8 cellular contexts compared by ENCODE assay signal in the genomic region with DNA sequence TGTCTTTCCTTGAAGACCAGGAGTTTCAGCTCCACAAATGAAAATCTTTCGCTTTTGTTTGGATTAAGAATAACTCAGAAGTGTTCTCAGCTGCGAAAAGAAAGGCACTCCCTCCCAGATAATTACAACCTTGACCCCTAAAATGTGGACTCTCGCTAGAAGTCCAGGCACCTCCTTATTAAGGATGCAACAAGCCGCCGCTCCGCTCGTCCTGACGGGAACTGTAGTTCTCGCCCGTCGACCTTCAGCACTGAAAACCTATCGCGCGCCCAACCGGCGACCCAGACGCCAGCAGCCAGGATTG. TPM values are rescaled to one million over a fixed set of nuclear protein-coding genes. Genes with fewer than 3 reads are reported as not detected.
DNase-seq lines count a peak whose midpoint lies in the region; ATAC-seq and TF ChIP-seq lines count a peak whose summit lies in the region.

No MANE protein-coding gene starts in this region.

- no peaks in the 10 kb centered on the region for H3K9me3 ChIP-seq in duodenal mucosa (ENCODE audit: control insufficient read depth in 1 of 2, low read length in 2 of 2)
- H3K9me3 ChIP-seq in muscle layer of colon (ENCODE audit: low read length): no peaks in the 10 kb centered on the region

- H3K27me3 ChIP-seq in duodenal mucosa (ENCODE audit: control insufficient read depth in 1 of 2, insufficient read depth in 2 of 2, low read length in 2 of 2): no peaks in the 10 kb centered on the region
- no peaks in the 10 kb centered on the region for H3K27me3 ChIP-seq in muscle layer of colon (ENCODE audit: control insufficient read depth in 1 of 2, insufficient read depth in 2 of 2, low read length in 2 of 2)

- ATAC-seq in HG02610 (IDR thresholded peaks at IDR 0.05; ENCODE audit: unreplicated experiment): no peak

- no peak for TF ChIP-seq CTCF in NB4 (IDR thresholded peaks at IDR 0.05; ENCODE audit: low read depth, low read length)

- TF ChIP-seq POLR2A in NB4 (IDR thresholded peaks at IDR 0.05; ENCODE audit: extremely low read depth, insufficient read length): no peak

- DNase-seq in DMS114 treated with DMSO at 0.1 percent for 48 hours (lab: John Stamatoyannopoulos, UW; ENCODE audit: unreplicated experiment): peak; percentile 92
- no peak for DNase-seq in NB4 (ENCODE audit: low read depth)
- no peak for DNase-seq in dedifferentiated amniotic fluid mesenchymal stem cell (ENCODE audit: extremely low spot score)
- no peak for DNase-seq in SK-N-DZ (ENCODE audit: low spot score)
- DNase-seq in putamen (ENCODE audit: low spot score): no peak

- H3K4me1 ChIP-seq in duodenal mucosa (ENCODE audit: control insufficient read depth in 1 of 2, insufficient read depth in 2 of 2, low read length in 2 of 2): peaks cover 24 to 35% of the 10 kb centered on the region in 2 donors
- H3K4me1 ChIP-seq in muscle layer of colon (ENCODE audit: insufficient read depth, low read length): peaks cover 25% of the 10 kb centered on the region

- H3K4me3 ChIP-seq in NB4 (ENCODE audit: low read depth, low read length): peak overlapping the region; percentile 92
- peak overlapping the region; percentile 92 to 97 for H3K4me3 ChIP-seq in duodenal mucosa (ENCODE audit: low read depth in 1 of 2, low read length in 2 of 2)
- peak overlapping the region; percentile 75 to 87 for H3K4me3 ChIP-seq in muscle layer of colon (ENCODE audit: low read depth in 1 of 2, low read length in 2 of 2)

- H3K27ac ChIP-seq in duodenal mucosa (ENCODE audit: low read depth, low read length) (peak overlapping the region; percentile 100), muscle layer of colon (ENCODE audit: low read depth, low read length) (peak overlapping the region; percentile 83)

- H3K9ac ChIP-seq in duodenal mucosa (ENCODE audit: low read depth in 1 of 2, low read length in 2 of 2) (peak overlapping the region; percentile 88 to 98), muscle layer of colon (ENCODE audit: low read length) (peak overlapping the region; percentile 31)

- H3K36me3 ChIP-seq in duodenal mucosa (ENCODE audit: control insufficient read depth in 1 of 2, insufficient read depth in 2 of 2, low read length in 2 of 2) (peaks cover 0 to 7% of the 10 kb centered on the region in 2 donors), muscle layer of colon (ENCODE audit: insufficient read depth, low read length) (peaks cover 4% of the 10 kb centered on the region)

RNA-seq across cellular contexts. Expression of gene IMMT, which starts 0.6 kb away (rescaled TPM):
- 78.9 and 89.0 TPM in 2 replicates for polyA plus RNA-seq in SK-N-DZ (2014; cell fraction: cytosol; rRNA removed)
- polyA plus RNA-seq in SK-N-DZ (2014; cell fraction: nucleus; rRNA removed): 61.3 and 86.7 TPM in 2 replicates

RNA-seq across cellular contexts. Expression of gene MRPL35, which starts 4.6 kb away (rescaled TPM):
- polyA plus RNA-seq in SK-N-DZ (2014; cell fraction: cytosol; rRNA removed): 29.0 and 32.8 TPM in 2 replicates
- polyA plus RNA-seq in SK-N-DZ (2014; cell fraction: nucleus; rRNA removed): 25.1 and 30.4 TPM in 2 replicates
